In the genomic region with DNA sequence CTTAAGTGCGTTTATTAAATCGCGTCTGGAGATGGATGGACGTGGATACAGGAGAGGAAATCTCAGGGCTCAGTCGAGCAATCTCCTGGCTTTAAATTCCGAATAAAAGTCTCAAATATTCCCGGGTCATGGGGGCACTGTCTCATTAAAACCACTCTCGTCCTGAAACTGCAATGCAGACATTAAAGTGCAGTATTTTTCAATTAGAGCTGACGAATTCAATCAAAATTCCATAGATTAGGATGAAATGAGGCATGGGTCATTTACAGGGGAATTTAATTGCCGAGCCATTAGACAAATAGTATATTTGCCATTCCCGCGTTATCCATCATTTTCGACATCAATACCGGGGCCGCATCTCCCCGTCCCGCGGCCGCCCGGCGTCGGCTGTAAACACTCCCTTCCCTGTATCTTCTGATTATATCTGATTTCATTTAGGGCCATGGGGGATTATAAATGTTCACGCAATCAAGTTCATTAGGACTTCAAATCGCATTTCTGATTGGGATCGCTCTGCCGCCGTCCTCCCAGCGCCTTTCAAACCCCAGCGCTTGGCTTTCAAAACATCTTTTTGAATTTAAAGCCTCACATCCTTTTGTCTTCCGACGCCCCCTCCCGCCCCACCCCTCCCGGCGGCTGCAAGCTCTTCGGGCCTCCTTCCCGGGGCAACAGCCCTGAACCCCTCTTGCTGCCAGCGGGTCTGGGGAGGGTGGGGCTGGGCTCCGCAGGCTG, we compare ENCODE assay signal across 1 cellular context.
TF ChIP-seq lines count a peak whose summit lies in the region.

No MANE protein-coding gene starts in this region.

TF ChIP-seq in HepG2, 621 proteins besides CTCF, POLR2A, EP300 and RAD21 (continued from another document):
- TF ChIP-seq ZSCAN25 (CRISPR knock-in tag; IDR thresholded peaks at IDR 0.05): 0 out of 2 replicates have a peak, but pooled peaks have one; percentile 16
- TF ChIP-seq, protein P1, sequence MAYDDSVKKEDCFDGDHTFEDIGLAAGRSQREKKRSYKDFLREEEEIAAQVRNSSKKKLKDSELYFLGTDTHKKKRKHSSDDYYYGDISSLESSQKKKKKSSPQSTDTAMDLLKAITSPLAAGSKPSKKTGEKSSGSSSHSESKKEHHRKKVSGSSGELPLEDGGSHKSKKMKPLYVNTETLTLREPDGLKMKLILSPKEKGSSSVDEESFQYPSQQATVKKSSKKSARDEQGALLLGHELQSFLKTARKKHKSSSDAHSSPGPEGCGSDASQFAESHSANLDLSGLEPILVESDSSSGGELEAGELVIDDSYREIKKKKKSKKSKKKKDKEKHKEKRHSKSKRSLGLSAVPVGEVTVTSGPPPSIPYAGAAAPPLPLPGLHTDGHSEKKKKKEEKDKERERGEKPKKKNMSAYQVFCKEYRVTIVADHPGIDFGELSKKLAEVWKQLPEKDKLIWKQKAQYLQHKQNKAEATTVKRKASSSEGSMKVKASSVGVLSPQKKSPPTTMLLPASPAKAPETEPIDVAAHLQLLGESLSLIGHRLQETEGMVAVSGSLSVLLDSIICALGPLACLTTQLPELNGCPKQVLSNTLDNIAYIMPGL (CRISPR knock-in tag; IDR thresholded peaks at IDR 0.05; ENCODE audit: borderline replicate concordance in 1 of 2, low read depth in 1 of 2): no peak
- no peak for TF ChIP-seq HNF4G (IDR thresholded peaks at IDR 0.05; ENCODE audit: borderline replicate concordance, low read depth, low read length)
- no peak for TF ChIP-seq HNF4G (CRISPR knock-in tag; IDR thresholded peaks at IDR 0.05; ENCODE audit: borderline replicate concordance, low read depth)
